8 cellular contexts compared by ENCODE assay signal in genomic region chr22:20858615-20859416, GRCh38.
DNase-seq lines count a peak whose midpoint lies in the region; ATAC-seq and TF ChIP-seq lines count a peak whose summit lies in the region.

Gene PI4KA, minus strand, starts transcription at chr22:20858811. Its CDS starts 86 bp downstream, at chr22:20858725.
Gene SNAP29, plus strand, starts transcription at chr22:20859007. Its CDS starts 104 bp downstream, at chr22:20859111.

- peaks cover 18% of the 10 kb centered on the region for H3K36me3 Mint-ChIP-seq in central memory CD8-positive, alpha-beta T cell (ENCODE audit: insufficient read depth)

- no peak for TF ChIP-seq CTCF in AG09319 (IDR thresholded peaks at IDR 0.05; ENCODE audit: low read depth, low read length)

- peak; percentile 97 for DNase-seq in AG09319 (ENCODE audit: extremely low read depth, low read depth)
- DNase-seq in NCI-H446 (lab: John Stamatoyannopoulos, UW) = peak; percentile 98 to 100
- DNase-seq in central memory CD8-positive, alpha-beta T cell (ENCODE audit: low spot score in 2 of 2) = peak; percentile 94 to 97
- DNase-seq in iris pigment epithelial cell (ENCODE audit: low read depth) = peak; percentile 99
- peak; percentile 92 to 97 for DNase-seq in stimulated activated CD4-positive, alpha-beta T cell treated with anti-CD3 and anti-CD28 coated beads, Interleukin-12 subunit alpha, Interleukin-12 subunit beta, amount 100 ng/mL, for 24 hours (ENCODE audit: low read depth in 2 of 2)

- H3K27ac Mint-ChIP-seq in central memory CD8-positive, alpha-beta T cell (ENCODE audit: low read depth) = peak within 1 kb of the TSS; percentile 90

- H3K4me1 Mint-ChIP-seq in central memory CD8-positive, alpha-beta T cell = peaks cover 63% of the 10 kb centered on the region

- no peaks in the 10 kb centered on the region for H3K9me3 Mint-ChIP-seq in central memory CD8-positive, alpha-beta T cell

- H3K4me3 Mint-ChIP-seq in central memory CD8-positive, alpha-beta T cell = peak within 1 kb of the TSS; percentile 86

- H3K27me3 Mint-ChIP-seq in central memory CD8-positive, alpha-beta T cell = no peaks in the 10 kb centered on the region

- ATAC-seq in GM19035 (IDR thresholded peaks at IDR 0.05; ENCODE audit: unreplicated experiment) = peak; percentile 91
- peak; percentile 89 for ATAC-seq in HG03342 (IDR thresholded peaks at IDR 0.05; ENCODE audit: unreplicated experiment)
- ATAC-seq in activated CD4-positive, CD25-positive, alpha-beta regulatory T cell treated with anti-CD3 and anti-CD28 coated beads, Interleukin-2, amount 50 U/mL, for 24 hours = peak; percentile 94 to 95
- ATAC-seq in central memory CD8-positive, alpha-beta T cell (replicated peaks; ENCODE audit: extremely low read depth, poor library complexity, severe bottlenecking) = peak; percentile 95

Comparison
In these comparisons a context has a peak if more than half of its experiments do, and no peak if none do; other contexts are left out.
1. Peak in every context shown above with its lines: DNase-seq and ATAC-seq.